ENCODE assay signal across 8 cellular contexts in genomic region chr6:7723041-7723447, GRCh38. TPM values are rescaled to one million over a fixed set of nuclear protein-coding genes. Genes with fewer than 3 reads are reported as not detected.
A peak's percentile ranks its signal among the peaks of the same experiment; 100 is the strongest.
DNase-seq lines count a peak whose midpoint lies in the region; ATAC-seq and TF ChIP-seq lines count a peak whose summit lies in the region.

No MANE protein-coding gene starts in this region.

- H3K79me1 ChIP-seq in H9 (ENCODE audit: insufficient read depth, low read depth, low read length, poor library complexity, severe bottlenecking): no peaks in the 10 kb centered on the region

- no peak overlapping the region for H4K91ac ChIP-seq in H9 (ENCODE audit: insufficient read length, low read depth, low read length)

- H2AFZ ChIP-seq in H9 (ENCODE audit: low read length): no peak overlapping the region

- no peaks in the 10 kb centered on the region for H4K20me1 ChIP-seq in H9 (ENCODE audit: control insufficient read depth, insufficient read depth, insufficient read length)

- H3K14ac ChIP-seq in H9 (ENCODE audit: insufficient read depth, low read length): no peak overlapping the region

- no peak for TF ChIP-seq POLR2A in lower leg skin (IDR thresholded peaks at IDR 0.05)

- no peak overlapping the region for H3K4me3 Mint-ChIP-seq in CD4-positive, alpha-beta memory T cell
- no peak overlapping the region for H3K4me3 Mint-ChIP-seq in H9
- no peak overlapping the region for H3K4me3 Mint-ChIP-seq in activated CD4-positive, alpha-beta T cell treated with anti-CD3 and anti-CD28 coated beads, Interleukin-2, amount 10 ng/mL, durations not matched to agents 24 days and 14 days

- no peak overlapping the region for H3K27ac ChIP-seq in CD4-positive, alpha-beta memory T cell (ENCODE audit: low read depth, low read length)
- no peak overlapping the region for H3K27ac ChIP-seq in H9 (ENCODE audit: insufficient read length, low read depth, low read length)

- H3K36me3 ChIP-seq in CD4-positive, alpha-beta memory T cell (ENCODE audit: insufficient read depth, low read length): no peaks in the 10 kb centered on the region

- H2BK15ac ChIP-seq in H9 (ENCODE audit: low read depth, low read length): no peak overlapping the region

- H4K8ac ChIP-seq in H9 (replicated peaks; ENCODE audit: insufficient read length, low read depth, low read length): no peak overlapping the region

- no peak overlapping the region for H3T11ph ChIP-seq in H9 (ENCODE audit: low read length)

- peaks cover 34 to 51% of the 10 kb centered on the region in 2 donors for H3K27me3 Mint-ChIP-seq in CD4-positive, alpha-beta memory T cell
- peaks cover 71% of the 10 kb centered on the region for H3K27me3 Mint-ChIP-seq in H9 (ENCODE audit: low read depth)
- peaks cover 50% of the 10 kb centered on the region for H3K27me3 Mint-ChIP-seq in activated CD4-positive, alpha-beta T cell treated with anti-CD3 and anti-CD28 coated beads, Interleukin-2, amount 10 ng/mL, durations not matched to agents 24 days and 14 days

- no peak overlapping the region for H2BK5ac ChIP-seq in H9 (ENCODE audit: insufficient read length, low read length)

- H2AK5ac ChIP-seq in H9 (ENCODE audit: insufficient read length, low read length): no peak overlapping the region

- no peaks in the 10 kb centered on the region for H3K36me3 Mint-ChIP-seq in CD4-positive, alpha-beta memory T cell
- no peaks in the 10 kb centered on the region for H3K36me3 Mint-ChIP-seq in H9 (ENCODE audit: insufficient read depth in 1 of 3, low read depth in 3 of 3)
- no peaks in the 10 kb centered on the region for H3K36me3 Mint-ChIP-seq in activated CD4-positive, alpha-beta T cell treated with anti-CD3 and anti-CD28 coated beads, Interleukin-2, amount 10 ng/mL, durations not matched to agents 24 days and 14 days (ENCODE audit: low read depth)

- WGBS in H9 (ENCODE audit: extremely low coverage, insufficient read length, low lambda C conversion rate): no CpG with 5 or more reads among the region's 10 CpGs
- 0 to 1% methylated on average over 10 of the region's 10 CpGs for WGBS in lower leg skin, 2 donors

- no peak overlapping the region for H3K56ac ChIP-seq in H9 (ENCODE audit: insufficient read length, low read depth, low read length)

- no peak overlapping the region for H3K4ac ChIP-seq in H9 (ENCODE audit: low read depth, low read length)

- peaks cover 0 to 2% (median 0%) of the 10 kb centered on the region in 8 donors for H3K9me3 Mint-ChIP-seq in CD4-positive, alpha-beta memory T cell
- no peaks in the 10 kb centered on the region; a peak in 1 of 5 replicates for H3K9me3 Mint-ChIP-seq in H9
- no peaks in the 10 kb centered on the region for H3K9me3 Mint-ChIP-seq in activated CD4-positive, alpha-beta T cell treated with anti-CD3 and anti-CD28 coated beads, Interleukin-2, amount 10 ng/mL, durations not matched to agents 24 days and 14 days

- no peak overlapping the region for H3K4me2 ChIP-seq in H9 (ENCODE audit: insufficient read depth, insufficient read length, low read length)

- intact Hi-C loops in CD4-positive, alpha-beta memory T cell (cut with micrococcal nuclease): loop anchor here (2.0 kb wide), 1 partner anchor 284 kb away; no protein-coding TSS in a partner anchor
- intact Hi-C loops in activated CD4-positive, alpha-beta T cell treated with anti-CD3 and anti-CD28 coated beads, Interleukin-2, amount 10 ng/mL, durations not matched to agents 24 days and 14 days (cut with micrococcal nuclease): loop anchor here (1.0 to 10.0 kb wide), 5 partner anchors 178 to 712 kb away; partner anchors contain the start of genes DSP, SLC35B3 and TXNDC5
- intact Hi-C loops in lower leg skin (cut with DNase I; ENCODE audit: low total_unique reads): loop anchor here (2.0 kb wide), 1 partner anchor 280 kb away; no protein-coding TSS in a partner anchor

- peaks cover 12% of the 10 kb centered on the region for H3K4me1 ChIP-seq in CD4-positive, alpha-beta memory T cell (ENCODE audit: insufficient read depth, low read length)
- no peaks in the 10 kb centered on the region for H3K4me1 ChIP-seq in H9 (ENCODE audit: insufficient read depth, low read length)

- H3K4me3 ChIP-seq in CD4-positive, alpha-beta memory T cell (ENCODE audit: low read length in 2 of 2): no peak overlapping the region
- H3K4me3 ChIP-seq in lower leg skin (ENCODE audit: low read depth, poor library complexity, severe bottlenecking): no peak overlapping the region

- H2BK12ac ChIP-seq in H9 (ENCODE audit: insufficient read length, low read depth, low read length): no peak overlapping the region

- no peak overlapping the region for H4K5ac ChIP-seq in H9 (ENCODE audit: insufficient read length, low read depth, low read length)

- H3K27ac Mint-ChIP-seq in CD4-positive, alpha-beta memory T cell: no peak overlapping the region
- H3K27ac Mint-ChIP-seq in H9: no peak overlapping the region
- no peak overlapping the region for H3K27ac Mint-ChIP-seq in activated CD4-positive, alpha-beta T cell treated with anti-CD3 and anti-CD28 coated beads, Interleukin-2, amount 10 ng/mL, durations not matched to agents 24 days and 14 days

- DNase-seq in CD4-positive, alpha-beta memory T cell: peak; percentile 27 to 52 (median 37)
- peak; percentile 88 for DNase-seq in H9
- peak; percentile 14 for DNase-seq in NCI-H510A (lab: John Stamatoyannopoulos, UW)
- DNase-seq in activated CD4-positive, alpha-beta T cell treated with anti-CD3 and anti-CD28 coated beads, Interleukin-2, amount 10 ng/mL, durations not matched to agents 24 days and 14 days: peak; percentile 89
- peak; percentile 72 to 86 for DNase-seq in dermis microvascular lymphatic vessel endothelial cell (ENCODE audit: low read depth in 2 of 2)
- peak; percentile 85 to 97 for DNase-seq in lower leg skin (ENCODE audit: low spot score in 2 of 2)
- DNase-seq in stimulated activated CD8-positive, alpha-beta memory T cell treated with anti-CD3 and anti-CD28 coated beads, Interleukin-15, amount 100 ng/mL, for 1 hour (ENCODE audit: low read depth): peak; percentile 33

- no peaks in the 10 kb centered on the region for H3K9me3 ChIP-seq in CD4-positive, alpha-beta memory T cell (ENCODE audit: control insufficient read depth in 1 of 2, low read length in 2 of 2)
- no peaks in the 10 kb centered on the region for H3K9me3 ChIP-seq in H9 (ENCODE audit: control insufficient read depth, low read depth, low read length)

- ATAC-seq in HG03095 (IDR thresholded peaks at IDR 0.05; ENCODE audit: unreplicated experiment): no peak

- H3K79me2 ChIP-seq in H9 (ENCODE audit: insufficient read depth, low read length): no peaks in the 10 kb centered on the region

- peaks cover 19% of the 10 kb centered on the region for H3K23me2 ChIP-seq in H9 (ENCODE audit: insufficient read length, low read depth, low read length, poor library complexity, severe bottlenecking)

- no peak overlapping the region for H3K9ac ChIP-seq in H9 (ENCODE audit: extremely low read depth, insufficient read length, low read length)

- no peak overlapping the region for H2BK120ac ChIP-seq in H9 (ENCODE audit: low read depth, low read length, poor library complexity, severe bottlenecking)

- TF ChIP-seq CTCF in H9 (conservative IDR thresholded peaks at IDR 0.05) (peak; percentile 72), lower leg skin (IDR thresholded peaks at IDR 0.05) (no peak)

- H3K18ac ChIP-seq in H9 (ENCODE audit: insufficient read length, low read depth, low read length): no peak overlapping the region

- POLR2A ChIA-PET in CD4-positive, alpha-beta memory T cell (lab: Charles Lee; ENCODE audit: partially characterized antibody): no interaction called here

- peaks cover 20% of the 10 kb centered on the region for H3K27me3 ChIP-seq in CD4-positive, alpha-beta memory T cell (ENCODE audit: insufficient read depth, low read length)
- peaks cover 39% of the 10 kb centered on the region for H3K27me3 ChIP-seq in H9 (ENCODE audit: insufficient read depth, low read length)

- no peak overlapping the region for H2BK20ac ChIP-seq in H9 (ENCODE audit: low read depth, low read length, poor library complexity, severe bottlenecking)

- no peak overlapping the region for H3K23ac ChIP-seq in H9 (ENCODE audit: insufficient read length, low read depth, low read length)

- CTCF ChIA-PET in CD4-positive, alpha-beta memory T cell (lab: Charles Lee; ENCODE audit: partially characterized antibody): interaction anchor here (0.5 to 3.7 kb wide), 10 partner anchors 11 to 499 kb away, joined by 3 to 29 read pairs (median 4); no protein-coding TSS in a partner anchor

- H3K4me1 Mint-ChIP-seq in CD4-positive, alpha-beta memory T cell: peaks cover 1 to 13% (median 11%) of the 10 kb centered on the region in 4 donors
- H3K4me1 Mint-ChIP-seq in H9: peaks cover 6 to 10% of the 10 kb centered on the region in 2 experiments
- peaks cover 12% of the 10 kb centered on the region for H3K4me1 Mint-ChIP-seq in activated CD4-positive, alpha-beta T cell treated with anti-CD3 and anti-CD28 coated beads, Interleukin-2, amount 10 ng/mL, durations not matched to agents 24 days and 14 days

RNA-seq across cellular contexts. Expression of gene BMP6, which starts 2.9 kb away (rescaled TPM):
- not detected for total RNA-seq in CD4-positive, alpha-beta memory T cell
- under 1 TPM in 1 of 2 donors, not detected in 1; 0.06 TPM for polyA plus RNA-seq in CD4-positive, alpha-beta memory T cell
- 0.28 and 0.61 TPM in 2 replicates for total RNA-seq in H9 (2021)
- 0.50 and 0.56 TPM in 2 replicates for total RNA-seq in activated CD4-positive, alpha-beta T cell treated with anti-CD3 and anti-CD28 coated beads, Interleukin-2, amount 10 ng/mL, durations not matched to agents 24 days and 14 days
- 72.8 and 153 TPM in 2 replicates for total RNA-seq in dermis microvascular lymphatic vessel endothelial cell
- 10 to 100 TPM in 1 of 4 donors, 1 to 10 TPM in 3; 1.7 to 11.2 (median 6.2) TPM for total RNA-seq in lower leg skin

Comparison
In these comparisons a context has a peak if more than half of its experiments do, and no peak if none do; other contexts are left out.
1. DNase-seq: peak in every context shown above with its lines; median percentile 91 in lower leg skin; 89 in activated CD4-positive, alpha-beta T cell treated with anti-CD3 and anti-CD28 coated beads, Interleukin-2, amount 10 ng/mL, durations not matched to agents 24 days and 14 days; 88 in H9; 79 in dermis microvascular lymphatic vessel endothelial cell; 37 in CD4-positive, alpha-beta memory T cell; 33 in stimulated activated CD8-positive, alpha-beta memory T cell treated with anti-CD3 and anti-CD28 coated beads, Interleukin-15, amount 100 ng/mL, for 1 hour; 14 in NCI-H510A.